In the genomic region with DNA sequence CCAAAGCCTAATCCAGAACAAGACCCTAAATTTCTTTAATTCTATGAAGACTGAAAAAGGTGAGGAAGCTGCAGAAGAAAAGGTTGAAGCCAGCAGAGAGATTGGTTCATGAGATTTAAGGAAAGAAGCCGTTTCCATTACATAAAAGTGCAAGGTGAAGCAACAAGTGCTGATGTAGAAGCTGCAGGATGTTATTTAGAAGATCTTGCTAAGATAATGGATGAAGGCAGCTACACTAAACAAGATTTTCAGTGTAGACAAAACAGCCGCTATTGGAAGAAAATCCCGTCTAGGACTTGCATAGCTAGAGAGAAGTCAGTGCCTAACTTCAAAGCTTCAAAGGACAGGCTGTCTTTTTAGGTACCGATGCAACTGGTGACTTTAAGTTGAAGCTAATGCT, we compare ENCODE assay signal across 18 cellular contexts.
DNase-seq lines count a peak whose midpoint lies in the region; ATAC-seq and TF ChIP-seq lines count a peak whose summit lies in the region.
"Had no signal": no experiment of that assay in that cellular context is flagged by ENCODE, and none has a peak within 500 bp of the region (broad histone marks: within the 10 kb centered on the region; RNA-seq: fewer than 3 reads in every experiment).

No MANE protein-coding gene starts in this region.

- H2BK5ac ChIP-seq in trophoblast cell (ENCODE audit: low read depth, low read length, poor library complexity) = no peak overlapping the region

- no peak overlapping the region for H2AK5ac ChIP-seq in trophoblast cell (ENCODE audit: low read length)

- no peak overlapping the region for H3K14ac ChIP-seq in trophoblast cell (ENCODE audit: low read length)

- peaks cover 9 to 11% of the 10 kb centered on the region in 2 donors for H3K36me3 Mint-ChIP-seq in activated T-cell treated with anti-CD3 and anti-CD28 coated beads, Interleukin-2, amount 50 U/mL, for 72 hours (ENCODE audit: insufficient read depth in 2 of 2)
- H3K36me3 Mint-ChIP-seq in activated T-cell treated with anti-CD3 and anti-CD28 coated beads, Interleukin-2, amount 50 U/mL, for 4 hours (ENCODE audit: insufficient read depth) = peaks cover 31% of the 10 kb centered on the region
- H3K36me3 Mint-ChIP-seq in CD8-positive, alpha-beta T cell = peaks cover 45% of the 10 kb centered on the region
- peaks cover 20% of the 10 kb centered on the region for H3K36me3 Mint-ChIP-seq in T-helper 2 cell treated with Interferon-gamma antibody and Interleukin-4, amounts not matched to agents 5 μg/mL and 100 μg/mL, for 36 hours (ENCODE audit: low read depth)
- H3K36me3 Mint-ChIP-seq in memory B cell (peaks cover 18% of the 10 kb centered on the region), CD14-positive monocyte (no peaks in the 10 kb centered on the region)

- H2BK120ac ChIP-seq in trophoblast cell (ENCODE audit: insufficient read depth, low read length, poor library complexity) = no peak overlapping the region

- H4K12ac ChIP-seq in trophoblast cell (ENCODE audit: low read depth, low read length) = no peak overlapping the region

- no peak overlapping the region for H4K91ac ChIP-seq in trophoblast cell (ENCODE audit: low read depth, low read length)

- no CpG with 5 or more reads among the region's 4 CpGs for WGBS in trophoblast cell (ENCODE audit: extremely low coverage, insufficient coverage, insufficient read length)
- 66 to 75% (median 67%) methylated on average over 4 of the region's 4 CpGs for WGBS in ovary, 3 donors

- H2BK12ac ChIP-seq in trophoblast cell (ENCODE audit: low read length) = no peak overlapping the region

- POLR2A ChIA-PET in CD8-positive, alpha-beta T cell (lab: Charles Lee) = interaction anchor here (0.6 kb wide), 1 partner anchor 84 kb away, joined by 3 read pairs; no protein-coding TSS in a partner anchor

- H3K36me3 ChIP-seq in CD8-positive, alpha-beta T cell (ENCODE audit: insufficient read depth, low read length) = peaks cover 7% of the 10 kb centered on the region
- H3K36me3 ChIP-seq in trophoblast cell (ENCODE audit: control insufficient read depth in 1 of 2, insufficient read depth in 2 of 2, low read length in 2 of 2) (no peaks in the 10 kb centered on the region), ovary (no peaks in the 10 kb centered on the region)

- no peak for TF ChIP-seq POLR2A in ovary (IDR thresholded peaks at IDR 0.05)

- no peak overlapping the region for H3K9ac ChIP-seq in trophoblast cell (ENCODE audit: low read length)
- H3K9ac ChIP-seq: BLaER1 treated with 17β-estradiol and CSF1 and Interleukin-3, amounts not matched to agents 10 nM and 100 nM; GM23248 had no signal

- H3K18ac ChIP-seq in trophoblast cell (ENCODE audit: low read length) = no peak overlapping the region

- H3K4me3 ChIP-seq in CD8-positive, alpha-beta T cell (ENCODE audit: low read depth, low read length) = no peak overlapping the region
- H3K4me3 ChIP-seq in trophoblast cell (ENCODE audit: low read depth, low read length) (no peak overlapping the region), ovary (no peak overlapping the region)
- H3K4me3 ChIP-seq: BLaER1 treated with 17β-estradiol and CSF1 and Interleukin-3, amounts not matched to agents 10 nM and 100 nM; GM12878; GM23248 had no signal

- H4K8ac ChIP-seq in trophoblast cell (ENCODE audit: low read depth, low read length) = no peak overlapping the region

- H3K27me3 Mint-ChIP-seq in activated T-cell treated with anti-CD3 and anti-CD28 coated beads, Interleukin-2, amount 50 U/mL, for 72 hours (ENCODE audit: low read depth) = no peaks in the 10 kb centered on the region
- no peaks in the 10 kb centered on the region for H3K27me3 Mint-ChIP-seq in activated T-cell treated with anti-CD3 and anti-CD28 coated beads, Interleukin-2, amount 50 U/mL, for 4 hours (ENCODE audit: low read depth)
- no peaks in the 10 kb centered on the region for H3K27me3 Mint-ChIP-seq in CD8-positive, alpha-beta T cell (ENCODE audit: low read depth)
- H3K27me3 Mint-ChIP-seq in T-helper 2 cell treated with Interferon-gamma antibody and Interleukin-4, amounts not matched to agents 5 μg/mL and 100 μg/mL, for 36 hours (ENCODE audit: low read depth) = no peaks in the 10 kb centered on the region
- no peaks in the 10 kb centered on the region for H3K27me3 Mint-ChIP-seq in memory B cell
- no peaks in the 10 kb centered on the region for H3K27me3 Mint-ChIP-seq in CD14-positive monocyte (ENCODE audit: low read depth in 3 of 3)

- no peak for ATAC-seq in activated T-cell treated with anti-CD3 and anti-CD28 coated beads, Interleukin-2, amount 50 U/mL, for 72 hours (replicated peaks in 1 of 2)
- ATAC-seq in activated T-cell treated with anti-CD3 and anti-CD28 coated beads, Interleukin-2, amount 50 U/mL, for 4 hours = no peak
- peak; percentile 36 for ATAC-seq in CD8-positive, alpha-beta T cell
- no peak for ATAC-seq in memory B cell (ENCODE audit: low read depth)
- ATAC-seq: GM12878 had no signal

- peak overlapping the region in 1 of 2 donors; percentile 55 for H3K4me3 Mint-ChIP-seq in activated T-cell treated with anti-CD3 and anti-CD28 coated beads, Interleukin-2, amount 50 U/mL, for 72 hours
- no peak overlapping the region for H3K4me3 Mint-ChIP-seq in activated T-cell treated with anti-CD3 and anti-CD28 coated beads, Interleukin-2, amount 50 U/mL, for 4 hours
- H3K4me3 Mint-ChIP-seq in CD8-positive, alpha-beta T cell = no peak overlapping the region
- H3K4me3 Mint-ChIP-seq in T-helper 2 cell treated with Interferon-gamma antibody and Interleukin-4, amounts not matched to agents 5 μg/mL and 100 μg/mL, for 36 hours = no peak overlapping the region
- H3K4me3 Mint-ChIP-seq in memory B cell = no peak overlapping the region
- H3K4me3 Mint-ChIP-seq in CD14-positive monocyte = no peak overlapping the region

- no peaks in the 10 kb centered on the region for H3K9me3 Mint-ChIP-seq in activated T-cell treated with anti-CD3 and anti-CD28 coated beads, Interleukin-2, amount 50 U/mL, for 72 hours
- H3K9me3 Mint-ChIP-seq in activated T-cell treated with anti-CD3 and anti-CD28 coated beads, Interleukin-2, amount 50 U/mL, for 4 hours = no peaks in the 10 kb centered on the region
- no peaks in the 10 kb centered on the region for H3K9me3 Mint-ChIP-seq in CD8-positive, alpha-beta T cell
- H3K9me3 Mint-ChIP-seq in T-helper 2 cell treated with Interferon-gamma antibody and Interleukin-4, amounts not matched to agents 5 μg/mL and 100 μg/mL, for 36 hours = no peaks in the 10 kb centered on the region
- H3K9me3 Mint-ChIP-seq in memory B cell (peaks cover 3% of the 10 kb centered on the region), CD14-positive monocyte (no peaks in the 10 kb centered on the region)

- TF ChIP-seq CTCF in CD8-positive, alpha-beta T cell (IDR thresholded peaks at IDR 0.05) = no peak
- no peak for TF ChIP-seq CTCF in CD14-positive monocyte (IDR thresholded peaks at IDR 0.05)
- TF ChIP-seq CTCF in ovary (IDR thresholded peaks at IDR 0.05) = no peak

- H3K4me2 ChIP-seq in trophoblast cell (ENCODE audit: low read length) = no peak overlapping the region
- H3K4me2 ChIP-seq: BLaER1 treated with 17β-estradiol and CSF1 and Interleukin-3, amounts not matched to agents 10 nM and 100 nM had no signal

- peak overlapping the region; percentile 42 for H3K27ac Mint-ChIP-seq in activated T-cell treated with anti-CD3 and anti-CD28 coated beads, Interleukin-2, amount 50 U/mL, for 72 hours
- H3K27ac Mint-ChIP-seq in CD8-positive, alpha-beta T cell = peak overlapping the region; percentile 75
- peak overlapping the region; percentile 34 for H3K27ac Mint-ChIP-seq in T-helper 2 cell treated with Interferon-gamma antibody and Interleukin-4, amounts not matched to agents 5 μg/mL and 100 μg/mL, for 36 hours
- H3K27ac Mint-ChIP-seq in memory B cell = peak overlapping the region; percentile 17
- H3K27ac Mint-ChIP-seq in CD14-positive monocyte = no peak overlapping the region

- CTCF ChIA-PET in CD8-positive, alpha-beta T cell (lab: Charles Lee) = no interaction called here

- no peak for DNase-seq in activated T-cell treated with anti-CD3 and anti-CD28 coated beads, Interleukin-2, amount 50 U/mL, for 72 hours
- no peak for DNase-seq in activated T-cell treated with anti-CD3 and anti-CD28 coated beads, Interleukin-2, amount 50 U/mL, for 4 hours
- no peak for DNase-seq in CD8-positive, alpha-beta T cell
- DNase-seq in T-helper 2 cell treated with Interferon-gamma antibody and Interleukin-4, amounts not matched to agents 5 μg/mL and 100 μg/mL, for 36 hours (ENCODE audit: low spot score) = no peak
- DNase-seq in memory B cell (ENCODE audit: low spot score in 2 of 2) (no peak), CD14-positive monocyte (ENCODE audit: low spot score) (no peak), trophoblast cell (no peak), ovary (no peak)
- DNase-seq: GM23248, HCEC 1CT, IMR-90, NCI-H1417, NCI-H187, NCI-H2107, NCI-H510A, SHP77 treated with DMSO at 0.1 percent for 48 hours had no signal

- no peaks in the 10 kb centered on the region for H3K79me2 ChIP-seq in trophoblast cell (ENCODE audit: control insufficient read depth, insufficient read depth, low read length, poor library complexity)

- intact Hi-C loops in CD8-positive, alpha-beta T cell (cut with DNase I, micrococcal nuclease) = loop anchor here in 1 of 2 experiments (5.0 kb wide), 3 partner anchors 33 to 68 kb away; a partner anchor contains a TSS
- intact Hi-C loops in CD14-positive monocyte (cut with micrococcal nuclease) (no loop called here), ovary (cut with DNase I) (no loop called here)

- H3K4ac ChIP-seq in trophoblast cell (ENCODE audit: low read depth, low read length) = no peak overlapping the region

- no peaks in the 10 kb centered on the region for H3K9me3 ChIP-seq in CD8-positive, alpha-beta T cell (ENCODE audit: low read length)
- no peaks in the 10 kb centered on the region for H3K9me3 ChIP-seq in trophoblast cell (ENCODE audit: insufficient read depth, low read depth, low read length)
- no peaks in the 10 kb centered on the region for H3K9me3 ChIP-seq in ovary

- no peak overlapping the region for H3K27ac ChIP-seq in CD8-positive, alpha-beta T cell (ENCODE audit: low read depth, low read length)
- H3K27ac ChIP-seq in trophoblast cell (ENCODE audit: low read depth, low read length) (no peak overlapping the region), ovary (no peak overlapping the region)
- H3K27ac ChIP-seq: BLaER1 treated with 17β-estradiol and CSF1 and Interleukin-3, amounts not matched to agents 10 nM and 100 nM; GM23248 had no signal

- H3K4me1 Mint-ChIP-seq in activated T-cell treated with anti-CD3 and anti-CD28 coated beads, Interleukin-2, amount 50 U/mL, for 72 hours (ENCODE audit: low read depth) = peaks cover 24% of the 10 kb centered on the region
- peaks cover 37% of the 10 kb centered on the region for H3K4me1 Mint-ChIP-seq in activated T-cell treated with anti-CD3 and anti-CD28 coated beads, Interleukin-2, amount 50 U/mL, for 4 hours (ENCODE audit: low read depth)
- H3K4me1 Mint-ChIP-seq in CD8-positive, alpha-beta T cell (ENCODE audit: low read depth) = peaks cover 37% of the 10 kb centered on the region
- H3K4me1 Mint-ChIP-seq in T-helper 2 cell treated with Interferon-gamma antibody and Interleukin-4, amounts not matched to agents 5 μg/mL and 100 μg/mL, for 36 hours (ENCODE audit: low read depth) = peaks cover 17% of the 10 kb centered on the region
- H3K4me1 Mint-ChIP-seq in memory B cell = no peaks in the 10 kb centered on the region
- H3K4me1 Mint-ChIP-seq in CD14-positive monocyte = peaks cover 2% of the 10 kb centered on the region

- H3K27me3 ChIP-seq in CD8-positive, alpha-beta T cell (ENCODE audit: insufficient read depth, low read length) = no peaks in the 10 kb centered on the region
- no peaks in the 10 kb centered on the region for H3K27me3 ChIP-seq in trophoblast cell (ENCODE audit: insufficient read depth, low read length)
- no peaks in the 10 kb centered on the region for H3K27me3 ChIP-seq in ovary
- H3K27me3 ChIP-seq: BLaER1 treated with 17β-estradiol and CSF1 and Interleukin-3, amounts not matched to agents 10 nM and 100 nM had no signal

- H3K23ac ChIP-seq in trophoblast cell (ENCODE audit: low read length) = no peak overlapping the region

- H2AFZ ChIP-seq in trophoblast cell (ENCODE audit: insufficient read depth, low read length, poor library complexity) = no peak overlapping the region
- H2AFZ ChIP-seq: GM23248 had no signal

- no peak for TF ChIP-seq EP300 in ovary (IDR thresholded peaks at IDR 0.05)

- peaks cover 14% of the 10 kb centered on the region for H3K4me1 ChIP-seq in CD8-positive, alpha-beta T cell (ENCODE audit: insufficient read depth, low read length)
- H3K4me1 ChIP-seq in trophoblast cell (ENCODE audit: control insufficient read depth in 1 of 2, insufficient read depth in 2 of 2, low read length in 2 of 2) = peaks cover 5 to 7% of the 10 kb centered on the region in 2 experiments
- no peaks in the 10 kb centered on the region for H3K4me1 ChIP-seq in ovary (ENCODE audit: insufficient read depth)

- no peaks in the 10 kb centered on the region for H3K79me1 ChIP-seq in trophoblast cell (ENCODE audit: low read length)

Comparison
In these comparisons a context has a peak if more than half of its experiments do, and no peak if none do; other contexts are left out.
1. H3K27ac Mint-ChIP-seq: peak in activated T-cell treated with anti-CD3 and anti-CD28 coated beads, Interleukin-2, amount 50 U/mL, for 72 hours (single experiment), CD8-positive, alpha-beta T cell (single experiment), T-helper 2 cell treated with Interferon-gamma antibody and Interleukin-4, amounts not matched to agents 5 μg/mL and 100 μg/mL, for 36 hours (single experiment) and memory B cell (single experiment); none in CD14-positive monocyte (0 of 7).